ENCODE assay signal across 14 cellular contexts in the genomic region with DNA sequence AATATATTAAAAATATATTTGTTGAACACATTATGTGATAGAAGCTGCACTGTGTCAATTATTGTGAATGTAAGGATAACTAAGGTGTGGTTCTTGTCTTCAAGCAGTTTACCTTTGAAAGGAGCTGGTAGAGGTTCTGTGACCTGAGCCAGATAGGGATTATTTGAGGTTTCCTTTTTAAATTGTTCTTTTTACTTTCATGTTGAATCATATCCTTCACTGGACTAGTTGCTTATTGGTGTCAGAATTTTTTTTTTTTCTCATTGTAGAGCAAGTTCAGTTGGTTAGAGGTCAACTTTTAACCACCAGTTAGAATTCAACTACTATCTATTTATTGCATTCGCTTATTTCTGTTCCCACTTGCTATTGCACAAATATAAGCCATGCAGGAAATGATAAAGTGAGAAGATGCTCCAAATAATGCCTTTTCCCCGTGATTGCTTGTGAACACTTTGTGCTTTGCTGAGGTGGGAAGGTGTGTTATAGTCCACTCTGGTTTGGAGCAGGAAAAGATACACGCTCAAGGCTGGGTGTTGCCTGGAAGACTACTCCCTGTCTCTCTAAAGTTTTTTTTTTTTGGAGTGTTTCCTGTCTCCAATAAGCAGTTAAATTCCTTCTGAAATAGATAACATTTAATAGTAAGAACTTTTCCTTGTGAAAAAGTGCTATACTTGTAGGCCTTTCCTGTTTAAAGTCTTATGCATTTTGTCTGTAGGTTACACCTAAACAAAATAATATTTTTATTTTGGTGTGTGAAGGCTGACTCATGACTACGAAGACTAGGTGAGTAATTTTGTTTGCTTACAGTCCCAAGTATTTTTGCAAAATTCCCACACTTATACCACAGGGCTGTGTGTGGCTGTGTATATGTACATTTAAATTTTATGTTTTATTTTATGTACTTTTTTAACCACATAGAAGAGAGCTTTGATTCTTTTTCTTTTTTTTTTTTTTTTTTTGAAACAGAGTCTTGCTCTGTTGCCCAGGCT.
DNase-seq lines count a peak whose midpoint lies in the region; ATAC-seq and TF ChIP-seq lines count a peak whose summit lies in the region.
"Had no signal": no experiment of that assay in that cellular context is flagged by ENCODE, and none has a peak within 500 bp of the region (broad histone marks: within the 10 kb centered on the region; RNA-seq: fewer than 3 reads in every experiment).

No MANE protein-coding gene starts in this region.

- H3K36me3 ChIP-seq in RWPE2 (ENCODE audit: low read depth) (no peaks in the 10 kb centered on the region), tibial artery (no peaks in the 10 kb centered on the region)
- H3K36me3 ChIP-seq: neutrophil had no signal

- H3K27ac ChIP-seq in RWPE2 (ENCODE audit: poor library complexity, severe bottlenecking): no peak overlapping the region
- H3K27ac ChIP-seq in tibial artery: no peak overlapping the region
- H3K27ac ChIP-seq: KMS-11, neutrophil had no signal

- H3K4me1 ChIP-seq in RWPE2 (ENCODE audit: insufficient read depth, poor library complexity, severe bottlenecking) (no peaks in the 10 kb centered on the region), tibial artery (no peaks in the 10 kb centered on the region)

- TF ChIP-seq CTCF in RWPE2 (IDR thresholded peaks at IDR 0.05; ENCODE audit: poor library complexity, severe bottlenecking) (no peak), tibial artery (IDR thresholded peaks at IDR 0.05) (no peak)

- H3K27me3 ChIP-seq in RWPE2 (ENCODE audit: insufficient read depth, poor library complexity, severe bottlenecking) (peaks cover 5% of the 10 kb centered on the region), tibial artery (no peaks in the 10 kb centered on the region)
- H3K27me3 ChIP-seq: neutrophil had no signal

- no peaks in the 10 kb centered on the region for H3K9me3 ChIP-seq in RWPE2 (ENCODE audit: severe bottlenecking)
- no peaks in the 10 kb centered on the region for H3K9me3 ChIP-seq in tibial artery
- H3K9me3 ChIP-seq: neutrophil had no signal

- no peak for DNase-seq in RWPE2 (ENCODE audit: low spot score)
- DNase-seq in NCI-H146 treated with DMSO at 0.1 percent for 48 hours (lab: John Stamatoyannopoulos, UW; ENCODE audit: unreplicated experiment): no peak
- DNase-seq in stimulated activated naive CD4-positive, alpha-beta T cell treated with Interleukin-2 at 50 U/mL for 16 hours (lab: John Stamatoyannopoulos, UW): no peak
- DNase-seq in tibial artery: no peak
- DNase-seq in ureter (ENCODE audit: low spot score): no peak
- DNase-seq: foreskin fibroblast, H7 had no signal

- ATAC-seq in GM18519 (IDR thresholded peaks at IDR 0.05; ENCODE audit: low FRiP score, unreplicated experiment) (peak; percentile 80), GM21381 (IDR thresholded peaks at IDR 0.05; ENCODE audit: unreplicated experiment) (peak; percentile 69), HG03045 (IDR thresholded peaks at IDR 0.05; ENCODE audit: unreplicated experiment) (peak; percentile 61), RWPE2 (ENCODE audit: low read depth) (0 out of 3 replicates have a peak, but pooled peaks have one; percentile 44)
- ATAC-seq: left lobe of liver, Right ventricle myocardium inferior had no signal

- H3K4me3 ChIP-seq in RWPE2 (ENCODE audit: severe bottlenecking) (no peak overlapping the region), tibial artery (no peak overlapping the region)

- intact Hi-C loops in tibial artery (cut with DNase I; ENCODE audit: low total_unique reads): no loop called here
